Comparison of ENCODE assay signal across 4 cellular contexts in the genomic region with DNA sequence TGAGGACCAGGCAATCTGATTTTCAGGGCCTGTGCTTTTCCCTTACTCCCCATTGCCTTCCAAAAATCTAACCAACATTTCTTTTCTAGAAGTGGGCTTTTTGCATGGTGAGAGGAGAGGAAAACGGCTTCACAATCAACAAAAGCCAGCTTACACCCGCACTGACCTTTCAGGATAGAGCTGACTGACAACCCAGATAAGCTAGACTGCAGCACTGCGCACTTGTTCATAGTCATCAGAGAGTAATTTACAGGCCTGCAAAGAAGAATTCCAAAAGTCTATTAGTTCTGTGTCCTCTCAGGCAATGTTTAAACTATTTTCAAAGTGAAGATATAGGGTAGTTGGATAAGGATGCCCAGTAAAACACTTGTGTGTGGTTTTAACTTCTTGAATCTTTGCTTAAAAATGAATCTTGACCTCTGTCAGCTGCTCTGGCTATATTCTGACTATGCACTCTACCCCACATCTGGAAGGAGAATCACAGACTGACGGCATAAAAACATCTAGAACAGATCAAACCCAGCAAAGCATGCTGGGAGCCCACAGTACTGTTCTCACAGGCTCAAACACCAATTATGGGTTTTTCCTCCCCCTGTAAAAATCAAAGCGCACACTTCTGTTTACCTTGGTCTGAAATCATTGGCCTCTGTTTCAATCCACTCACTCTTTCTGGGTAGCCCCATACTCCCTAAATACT.
DNase-seq lines count a peak whose midpoint lies in the region; ATAC-seq, FAIRE-seq and TF ChIP-seq lines count a peak whose summit lies in the region.
"Not testable (repeated sequence)": the region's sequence is repeated elsewhere in the genome, so short reads cannot be mapped to it uniquely, and the experiment has no call there.

No MANE protein-coding gene starts in this region.

- intact Hi-C loops in K562 (cut with micrococcal nuclease); Right ventricle myocardium superior (cut with DNase I); heart left ventricle (cut with DNase I): not testable (repeated sequence)

- not testable (repeated sequence) for H3K79me2 ChIP-seq in K562 (ENCODE audit: control insufficient read depth, insufficient read depth, low read length)

- not testable (repeated sequence) for H3K9ac ChIP-seq in K562 (ENCODE audit: insufficient read depth in 1 of 2, low read depth in 2 of 2, low read length in 2 of 2)

- not testable (repeated sequence) for H2AFZ ChIP-seq in K562 (ENCODE audit: low read depth, low read length)

- TF ChIP-seq RAD21 in K562 (CRISPR knock-in tag; conservative IDR thresholded peaks at IDR 0.05 in 1 of 2, IDR thresholded peaks at IDR 0.05 in 1 of 2) = not testable (repeated sequence)

- not testable (repeated sequence) for H4K20me1 ChIP-seq in K562 (replicated peaks; ENCODE audit: control insufficient read depth, insufficient read depth, low read length)

- not testable (repeated sequence) for H3K4me1 ChIP-seq in K562 (replicated peaks in 1 of 2; ENCODE audit: control insufficient read depth in 2 of 2, insufficient read depth in 2 of 2, low read length in 2 of 2); heart left ventricle

- CTCF ChIA-PET in K562 (lab: Yijun Ruan, JAX; ENCODE audit: low intra/inter-chr PET ratio) = not testable (repeated sequence)

- TF ChIP-seq POLR2A in K562 (conservative IDR thresholded peaks at IDR 0.05); heart left ventricle (IDR thresholded peaks at IDR 0.05): not testable (repeated sequence)

- TF ChIP-seq EP300 in K562 (IDR thresholded peaks at IDR 0.05; ENCODE audit: low read length) = not testable (repeated sequence)

- H3K9me3 ChIP-seq in K562 (replicated peaks; ENCODE audit: control insufficient read depth, insufficient read depth, low read depth, low read length); heart left ventricle: not testable (repeated sequence)

- TF ChIP-seq CTCF in K562 (IDR thresholded peaks at IDR 0.05 in 2 of 3, conservative IDR thresholded peaks at IDR 0.05 in 1 of 3; ENCODE audit: insufficient read depth in 2 of 3, low read depth in 1 of 3, low read length in 3 of 3); heart left ventricle (IDR thresholded peaks at IDR 0.05); omental fat pad (IDR thresholded peaks at IDR 0.05): not testable (repeated sequence)

- in situ Hi-C loops in K562 (cut with MboI) = not testable (repeated sequence)

- whole genome bisulfite sequencing in K562 (ENCODE audit: insufficient coverage, low coverage, missing lambda C conversion rate) = no CpG with 5 or more reads among the region's 5 CpGs
- no CpG with 5 or more reads among the region's 5 CpGs for WGBS in heart left ventricle, 4 donors

- H3K27me3 ChIP-seq in K562 (ENCODE audit: control insufficient read depth in 2 of 2, insufficient read depth in 2 of 2, low read length in 2 of 2); heart left ventricle: not testable (repeated sequence)

- not testable (repeated sequence) for H3K4me3 ChIP-seq in K562, heart left ventricle

- not testable (repeated sequence) for H3K36me3 ChIP-seq in K562 (ENCODE audit: control insufficient read depth, insufficient read depth, low read length); heart left ventricle

- H3K4me2 ChIP-seq in K562 (ENCODE audit: insufficient read depth, low read length) = not testable (repeated sequence)

- not testable (repeated sequence) for FAIRE-seq in K562 (lab: Jason Lieb, UNC)

- ATAC-seq in K562 (peak; percentile 96), Right ventricle myocardium superior (ENCODE audit: poor library complexity) (peak; percentile 46), heart left ventricle (peak in 3 of 4 donors; percentile 45 to 69 (median 50)), omental fat pad (ENCODE audit: low FRiP score) (peak; percentile 44)

- BruUV-seq in K562 (replicated peaks; lab: Mats Ljungman, UMichigan) = not testable (repeated sequence)

- not testable (repeated sequence) for DNase-seq in K562 (ENCODE audit: extremely low read depth in 1 of 4, low spot score in 3 of 4); Right ventricle myocardium superior; heart left ventricle; omental fat pad (ENCODE audit: low spot score)

- H3K9me1 ChIP-seq in K562 (ENCODE audit: control insufficient read depth, insufficient read depth, low read length) = not testable (repeated sequence)

- POLR2A ChIA-PET in K562 (lab: Yijun Ruan, JAX) = not testable (repeated sequence)

- H3K27ac ChIP-seq in K562 (ENCODE audit: extremely low read depth, low read depth, low read length); heart left ventricle: not testable (repeated sequence)

Comparison
In these comparisons a context has a peak if more than half of its experiments do, and no peak if none do; other contexts are left out.
1. ATAC-seq: peak in every context shown above with its lines; median percentile 96 in K562; 50 in heart left ventricle; 46 in Right ventricle myocardium superior; 44 in omental fat pad.